In the genomic region with DNA sequence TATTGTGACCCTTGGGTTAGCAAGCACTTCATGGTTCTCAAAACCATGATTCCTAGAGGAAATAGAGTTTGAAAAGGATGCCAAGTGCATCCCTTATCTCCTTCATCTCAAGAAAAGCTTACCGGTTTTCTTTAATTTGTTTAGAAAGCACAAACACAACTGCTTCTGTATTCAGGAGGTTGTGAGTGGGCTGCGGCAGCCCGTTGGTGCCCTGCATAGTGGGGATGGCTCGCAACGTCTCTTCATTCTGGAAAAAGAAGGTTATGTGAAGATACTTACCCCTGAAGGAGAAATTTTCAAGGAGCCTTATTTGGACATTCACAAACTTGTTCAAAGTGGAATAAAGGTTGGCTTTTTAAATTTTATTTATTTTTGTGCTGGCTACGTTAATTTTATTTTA, we compare ENCODE assay signal across 15 cellular contexts.
DNase-seq lines count a peak whose midpoint lies in the region; ATAC-seq and TF ChIP-seq lines count a peak whose summit lies in the region.
"Had no signal": no experiment of that assay in that cellular context is flagged by ENCODE, and none has a peak within 500 bp of the region (broad histone marks: within the 10 kb centered on the region; RNA-seq: fewer than 3 reads in every experiment).

No MANE protein-coding gene starts in this region.

- DNase-seq in WERI-Rb-1 (no peak), HEK293T (ENCODE audit: extremely low spot score) (no peak), coronary artery (ENCODE audit: low spot score) (no peak), superior temporal gyrus (ENCODE audit: extremely low spot score) (no peak)
- DNase-seq: 8988T; Caco-2; CD4-positive, alpha-beta T cell; GDM1; GOT3; H7 had no signal

- ATAC-seq in GM18868 (IDR thresholded peaks at IDR 0.05; ENCODE audit: unreplicated experiment) = no peak
- ATAC-seq: HCT116 had no signal

- peak overlapping the region; percentile 52; the same call in 1 of the 2 replicates for H3K27ac ChIP-seq in BLaER1
- H3K27ac ChIP-seq in KOPT-K1 (ENCODE audit: low read depth, low read length, poor library complexity, severe bottlenecking) = peak overlapping the region; percentile 100
- H3K27ac ChIP-seq in WERI-Rb-1 = peak overlapping the region; percentile 31
- H3K27ac ChIP-seq in coronary artery = no peak overlapping the region
- H3K27ac ChIP-seq: C4-2B had no signal

- H3K4me3 ChIP-seq in BLaER1 = no peak overlapping the region
- H3K4me3 ChIP-seq in WERI-Rb-1 (ENCODE audit: low read depth, low read length) = no peak overlapping the region
- H3K4me3 ChIP-seq in coronary artery = no peak overlapping the region

- CTCF ChIA-PET in HEK293T (lab: Yijun Ruan, JAX) = no interaction called here

- H3K4me1 ChIP-seq in BLaER1 = peaks cover 19% of the 10 kb centered on the region
- H3K4me1 ChIP-seq: Caco-2 had no signal

- H3K9ac ChIP-seq in BLaER1 = no peak overlapping the region

- H3K4me2 ChIP-seq in BLaER1 = peak overlapping the region; percentile 53

- H4K20me1 ChIP-seq in BLaER1 = no peaks in the 10 kb centered on the region

- no peaks in the 10 kb centered on the region for H3K36me3 ChIP-seq in BLaER1
- peaks cover 24% of the 10 kb centered on the region for H3K36me3 ChIP-seq in KOPT-K1 (ENCODE audit: insufficient read depth, low read length)
- H3K36me3 ChIP-seq in WERI-Rb-1 = no peaks in the 10 kb centered on the region

- H3K27me3 ChIP-seq in BLaER1 (no peaks in the 10 kb centered on the region), WERI-Rb-1 (ENCODE audit: insufficient read depth, low read depth, severe bottlenecking) (no peaks in the 10 kb centered on the region)

- POLR2A ChIA-PET in HEK293T (lab: Yijun Ruan, JAX) = no interaction called here

- no peaks in the 10 kb centered on the region for H3K9me3 ChIP-seq in BLaER1
- H3K9me3 ChIP-seq in KOPT-K1 (ENCODE audit: insufficient read depth, low read length, poor library complexity, severe bottlenecking) = no peaks in the 10 kb centered on the region
- no peaks in the 10 kb centered on the region for H3K9me3 ChIP-seq in WERI-Rb-1 (ENCODE audit: severe bottlenecking)
- H3K9me3 ChIP-seq: Caco-2 had no signal

- TF ChIP-seq CTCF in WERI-Rb-1 (IDR thresholded peaks at IDR 0.05; ENCODE audit: low read depth, low read length) = no peak
- TF ChIP-seq CTCF in coronary artery (IDR thresholded peaks at IDR 0.05) = no peak

TF ChIP-seq in HEK293T, 16 proteins besides CTCF, POLR2A, EP300 and RAD21:
- TF ChIP-seq SP1 (IDR thresholded peaks at IDR 0.05) = no peak
- TF ChIP-seq SUZ12 (IDR thresholded peaks at IDR 0.05) = no peak
- TF ChIP-seq BHLHE40 (IDR thresholded peaks at IDR 0.05; ENCODE audit: borderline replicate concordance) = no peak
- TF ChIP-seq TARDBP (IDR thresholded peaks at IDR 0.05) = no peak
- no peak for TF ChIP-seq CTBP1 (IDR thresholded peaks at IDR 0.05; ENCODE audit: borderline replicate concordance)
- TF ChIP-seq ELF4 (IDR thresholded peaks at IDR 0.05) = no peak
- TF ChIP-seq, protein P1, sequence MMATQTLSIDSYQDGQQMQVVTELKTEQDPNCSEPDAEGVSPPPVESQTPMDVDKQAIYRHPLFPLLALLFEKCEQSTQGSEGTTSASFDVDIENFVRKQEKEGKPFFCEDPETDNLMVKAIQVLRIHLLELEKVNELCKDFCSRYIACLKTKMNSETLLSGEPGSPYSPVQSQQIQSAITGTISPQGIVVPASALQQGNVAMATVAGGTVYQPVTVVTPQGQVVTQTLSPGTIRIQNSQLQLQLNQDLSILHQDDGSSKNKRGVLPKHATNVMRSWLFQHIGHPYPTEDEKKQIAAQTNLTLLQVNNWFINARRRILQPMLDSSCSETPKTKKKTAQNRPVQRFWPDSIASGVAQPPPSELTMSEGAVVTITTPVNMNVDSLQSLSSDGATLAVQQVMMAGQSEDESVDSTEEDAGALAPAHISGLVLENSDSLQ (IDR thresholded peaks at IDR 0.05) = no peak
- TF ChIP-seq HDGF (IDR thresholded peaks at IDR 0.05; ENCODE audit: borderline replicate concordance) = no peak
- no peak for TF ChIP-seq FOXM1 (IDR thresholded peaks at IDR 0.05; ENCODE audit: borderline replicate concordance)
- TF ChIP-seq ZNF384 (IDR thresholded peaks at IDR 0.05) = no peak
- TF ChIP-seq L3MBTL2 (conservative IDR thresholded peaks at IDR 0.05) = no peak

Comparison
In these comparisons a context has a peak if more than half of its experiments do, and no peak if none do; other contexts are left out.
1. H3K27ac ChIP-seq: peak in BLaER1 (single experiment), KOPT-K1 (single experiment) and WERI-Rb-1 (single experiment); none in coronary artery (0 of 2).